ENCODE assay signal across 8 cellular contexts in the genomic region with DNA sequence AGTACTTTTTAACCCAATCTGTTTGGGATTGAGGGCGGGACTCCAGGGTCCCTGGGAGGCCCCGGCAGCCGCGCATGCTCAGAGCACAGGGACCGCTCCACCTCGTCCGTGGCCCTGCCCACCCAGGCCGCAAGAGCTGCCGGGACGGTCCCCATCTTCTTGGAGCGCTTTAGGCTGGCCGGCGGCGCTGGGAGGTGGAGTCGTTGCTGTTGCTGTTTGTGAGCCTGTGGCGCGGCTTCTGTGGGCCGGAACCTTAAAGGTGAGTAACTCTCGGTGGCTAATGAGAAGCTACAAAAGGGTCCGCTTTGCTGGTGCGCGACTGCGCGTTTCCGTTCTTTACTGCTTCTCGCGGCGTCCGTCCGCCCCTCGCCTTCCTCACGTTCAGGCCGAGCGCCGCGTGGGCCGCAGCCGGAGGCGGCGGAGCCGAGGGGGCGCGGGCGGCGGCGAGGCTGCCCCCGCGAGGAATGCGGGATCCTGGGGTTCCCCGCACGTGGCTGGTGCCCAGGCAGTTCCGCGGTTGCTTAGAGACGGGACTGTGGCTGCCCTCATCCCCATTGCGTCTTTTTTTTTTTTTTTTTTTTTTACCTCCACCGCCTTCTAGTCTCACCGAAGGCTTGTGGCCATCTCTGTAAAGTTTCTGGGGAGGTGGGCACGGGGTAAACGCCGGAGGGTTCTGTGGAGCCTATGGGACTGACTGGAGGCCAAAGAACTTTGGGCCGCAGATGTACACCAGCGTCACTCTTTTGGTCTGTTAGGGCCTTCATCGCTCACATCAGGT. TPM values are rescaled to one million over a fixed set of nuclear protein-coding genes. Genes with fewer than 3 reads are reported as not detected.
DNase-seq lines count a peak whose midpoint lies in the region; ATAC-seq and TF ChIP-seq lines count a peak whose summit lies in the region.

SSB (plus strand) TSS at position 154 of the 778 bp plus-strand sequence. CDS start 2,090 bp downstream, outside the sequence.

- no peaks in the 10 kb centered on the region for H3K36me3 Mint-ChIP-seq in IgD-negative memory B cell
- H3K36me3 Mint-ChIP-seq in activated T-cell treated with anti-CD3 and anti-CD28 coated beads, Interleukin-2, amount 50 U/mL, for 24 hours (ENCODE audit: low read depth) = peaks cover 36% of the 10 kb centered on the region

- DNase-seq in DMS114 treated with DMSO at 0.1 percent for 48 hours (lab: John Stamatoyannopoulos, UW; ENCODE audit: unreplicated experiment) (peak; percentile 65), erythroblast (lab: John Stamatoyannopoulos, UW) (peak; percentile 93 to 95)
- DNase-seq in activated T-cell treated with anti-CD3 and anti-CD28 coated beads, Interleukin-2, amount 50 U/mL, for 24 hours = peak; percentile 95
- peak; percentile 84 to 85 for DNase-seq in stimulated activated CD8-positive, alpha-beta memory T cell treated with anti-CD3 and anti-CD28 coated beads, Interleukin-7, amount 100 ng/mL, for 1 hour (ENCODE audit: low read depth in 2 of 2)

- peak within 1 kb of the TSS; percentile 88 to 97 (median 94) for H3K4me3 Mint-ChIP-seq in IgD-negative memory B cell
- peak within 1 kb of the TSS; percentile 83 for H3K4me3 Mint-ChIP-seq in activated T-cell treated with anti-CD3 and anti-CD28 coated beads, Interleukin-2, amount 50 U/mL, for 24 hours

- H3K27ac Mint-ChIP-seq in IgD-negative memory B cell = peak within 1 kb of the TSS; percentile 89 to 100 (median 94)
- H3K27ac Mint-ChIP-seq in activated T-cell treated with anti-CD3 and anti-CD28 coated beads, Interleukin-2, amount 50 U/mL, for 24 hours = peak within 1 kb of the TSS; percentile 92

- TF ChIP-seq POLR2A in erythroblast (IDR thresholded peaks at IDR 0.05; ENCODE audit: low read length) = peak; percentile 93

- H3K27me3 Mint-ChIP-seq in IgD-negative memory B cell = no peaks in the 10 kb centered on the region
- no peaks in the 10 kb centered on the region for H3K27me3 Mint-ChIP-seq in activated T-cell treated with anti-CD3 and anti-CD28 coated beads, Interleukin-2, amount 50 U/mL, for 24 hours

- no peaks in the 10 kb centered on the region for H3K4me1 ChIP-seq in mucosa of stomach (ENCODE audit: control insufficient read depth, insufficient read depth, low read length)

- H3K4me1 Mint-ChIP-seq in IgD-negative memory B cell = peaks cover 20 to 36% (median 21%) of the 10 kb centered on the region in 3 donors
- peaks cover 32% of the 10 kb centered on the region for H3K4me1 Mint-ChIP-seq in activated T-cell treated with anti-CD3 and anti-CD28 coated beads, Interleukin-2, amount 50 U/mL, for 24 hours (ENCODE audit: low read depth)

- no peaks in the 10 kb centered on the region for H3K9me3 ChIP-seq in mucosa of stomach (ENCODE audit: control insufficient read depth, low read length)

- peak within 1 kb of the TSS; percentile 84 for H3K9ac ChIP-seq in mucosa of stomach (ENCODE audit: low read length)

- no peaks in the 10 kb centered on the region for H3K27me3 ChIP-seq in mucosa of stomach (ENCODE audit: control insufficient read depth, insufficient read depth, low read length)

- no peaks in the 10 kb centered on the region for H3K9me3 Mint-ChIP-seq in IgD-negative memory B cell
- no peaks in the 10 kb centered on the region for H3K9me3 Mint-ChIP-seq in activated T-cell treated with anti-CD3 and anti-CD28 coated beads, Interleukin-2, amount 50 U/mL, for 24 hours

- H3K4me3 ChIP-seq in mucosa of stomach (ENCODE audit: low read length) = peak within 1 kb of the TSS; percentile 99

- H3K36me3 ChIP-seq in mucosa of stomach (ENCODE audit: control insufficient read depth, insufficient read depth, low read length) = no peaks in the 10 kb centered on the region

- peak; percentile 97 for ATAC-seq in GM21529 (IDR thresholded peaks at IDR 0.05; ENCODE audit: unreplicated experiment)

TF ChIP-seq in PFSK-1, 5 proteins besides CTCF, POLR2A, EP300 and RAD21:
- TF ChIP-seq POLR2AphosphoS5 (IDR thresholded peaks at IDR 0.05; ENCODE audit: low read depth, low read length) (peak; percentile 97), TAF1 (IDR thresholded peaks at IDR 0.05; ENCODE audit: borderline replicate concordance, insufficient read depth, low read length) (peak; percentile 84), REST (IDR thresholded peaks at IDR 0.05; ENCODE audit: insufficient read depth in 1 of 2, low read depth in 2 of 2, low read length in 2 of 2) (no peak), FOXP2 (optimal IDR thresholded peaks at IDR 0.05; ENCODE audit: borderline replicate concordance, extremely low read depth, extremely low read length, insufficient read depth) (no peak), SIN3A (IDR thresholded peaks at IDR 0.05; ENCODE audit: borderline replicate concordance, insufficient read depth, low read length) (no peak)

RNA-seq across cellular contexts. Expression of gene SSB, which starts in this region (rescaled TPM):
- 116 TPM for polyA plus RNA-seq in IgD-negative memory B cell
- polyA plus RNA-seq in PFSK-1 (2012; ENCODE audit: insufficient read length, low read depth) = 91.9 TPM

Comparison
In these comparisons a context has a peak if more than half of its experiments do, and no peak if none do; other contexts are left out.
1. Peak in every context shown above with its lines: DNase-seq, ATAC-seq and H3K4me3 ChIP-seq.